16 cellular contexts compared by ENCODE assay signal in genomic region chr3:138712086-138712485, GRCh38.
DNase-seq lines count a peak whose midpoint lies in the region; FAIRE-seq lines count a peak whose summit lies in the region.
"Had no signal": no experiment of that assay in that cellular context is flagged by ENCODE, and none has a peak within 500 bp of the region (broad histone marks: within the 10 kb centered on the region; RNA-seq: fewer than 3 reads in every experiment).

No MANE protein-coding gene starts in this region.

- no peak overlapping the region for H3K4me3 ChIP-seq in HAP-1
- H3K4me3 ChIP-seq: BLaER1, GM23248 had no signal

- H3K36me3 ChIP-seq in HAP-1 (replicated peaks): no peaks in the 10 kb centered on the region; the same call in 1 of the 2 replicates

- DNase-seq in dermis blood vessel endothelial cell: peak; percentile 17
- DNase-seq in HAP-1 (ENCODE audit: low spot score in 2 of 2): no peak
- no peak for DNase-seq in NCI-H526 treated with DMSO at 0.1 percent for 48 hours (lab: John Stamatoyannopoulos, UW)
- DNase-seq in inferior parietal cortex (ENCODE audit: extremely low spot score): no peak
- DNase-seq: Caco-2; CD4-positive, CD25-positive, alpha-beta regulatory T cell; CD8-positive, alpha-beta T cell; DMS153; DND-41; GM23248; H7 had no signal

- no peaks in the 10 kb centered on the region for H3K9me3 ChIP-seq in HAP-1
- H3K9me3 ChIP-seq: BLaER1, Caco-2 had no signal

- FAIRE-seq in TTC549 (lab: Jason Lieb, UNC) (peak; percentile 69), islet of Langerhans (lab: Jason Lieb, UNC) (peak; percentile 33)
- FAIRE-seq: GM12892, H1 had no signal

- no peaks in the 10 kb centered on the region for H3K4me1 ChIP-seq in HAP-1
- H3K4me1 ChIP-seq: BLaER1, Caco-2 had no signal

- in situ Hi-C loops in HAP-1 (cut with MboI; ENCODE audit: low sequenced_read_pairs): no loop called here

- no peaks in the 10 kb centered on the region for H3K27me3 ChIP-seq in HAP-1 (ENCODE audit: low read depth)
- H3K27me3 ChIP-seq: BLaER1 had no signal
